ENCODE assay signal across 23 cellular contexts in the genomic region with DNA sequence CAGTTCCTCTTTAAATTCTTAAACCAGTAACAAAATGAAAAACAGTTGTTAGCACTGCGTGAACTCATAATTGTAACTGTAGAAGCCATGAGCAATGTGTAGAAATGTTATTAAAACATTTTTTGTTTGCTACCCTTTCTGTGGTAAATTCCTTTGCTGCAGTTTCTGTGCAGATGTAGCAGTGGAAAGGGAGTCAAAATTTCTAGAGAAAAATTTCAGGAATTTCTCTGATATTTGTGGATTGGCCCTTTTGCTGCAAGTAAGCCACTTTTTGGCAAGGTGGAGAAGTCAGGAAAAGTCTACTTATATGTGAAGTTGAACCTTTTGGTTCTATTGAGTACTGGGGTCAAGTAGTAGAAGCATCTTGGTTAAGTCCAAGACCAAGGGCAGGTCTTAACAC. TPM values are rescaled to one million over a fixed set of nuclear protein-coding genes. Genes with fewer than 3 reads are reported as not detected.
DNase-seq lines count a peak whose midpoint lies in the region; ATAC-seq and TF ChIP-seq lines count a peak whose summit lies in the region.
"Had no signal": no experiment of that assay in that cellular context is flagged by ENCODE, and none has a peak within 500 bp of the region (broad histone marks: within the 10 kb centered on the region; RNA-seq: fewer than 3 reads in every experiment).

No MANE protein-coding gene starts in this region.

- no peak overlapping the region for H4K8ac ChIP-seq in IMR-90 (ENCODE audit: low read depth in 2 of 2, low read length in 2 of 2)

- H3K27me3 ChIP-seq in IMR-90 (ENCODE audit: control insufficient read depth, insufficient read depth, low read length) (no peaks in the 10 kb centered on the region), left ventricle myocardium inferior (ENCODE audit: low read depth) (no peaks in the 10 kb centered on the region)
- H3K27me3 ChIP-seq: hepatocyte, spleen had no signal

- no peak overlapping the region for H3K4me3 ChIP-seq in AG09309 (ENCODE audit: control insufficient read depth, low read depth, low read length)
- no peak overlapping the region for H3K4me3 ChIP-seq in IMR-90 (ENCODE audit: insufficient read depth, low read depth, low read length)
- H3K4me3 ChIP-seq in left ventricle myocardium inferior = no peak overlapping the region
- H3K4me3 ChIP-seq: hepatocyte, lung, psoas muscle, spleen had no signal

- H2AFZ ChIP-seq in IMR-90 (replicated peaks; ENCODE audit: low read length, poor library complexity) = no peak overlapping the region
- H2AFZ ChIP-seq: hepatocyte had no signal

- H3K27ac ChIP-seq in IMR-90 (ENCODE audit: insufficient read depth, low read length) = no peak overlapping the region
- H3K27ac ChIP-seq in left ventricle myocardium inferior (replicated peaks) = no peak overlapping the region
- H3K27ac ChIP-seq: hepatocyte, KMS-11, psoas muscle, spleen had no signal

- no peak overlapping the region for H3K18ac ChIP-seq in IMR-90 (ENCODE audit: low read depth, low read length)

- DNase-seq in AG09309 (ENCODE audit: low read depth) = peak; percentile 68
- peak; percentile 35 for DNase-seq in IMR-90
- peak; percentile 76 for DNase-seq in dedifferentiated amniotic fluid mesenchymal stem cell (ENCODE audit: extremely low spot score)
- no peak for DNase-seq in mesothelial cell of epicardium (ENCODE audit: low spot score in 2 of 2, unreplicated experiment in 2 of 2)
- no peak for DNase-seq in NCI-H2227 treated with DMSO at 0.1 percent for 48 hours (lab: John Stamatoyannopoulos, UW)
- no peak for DNase-seq in effector CD4-positive, alpha-beta T cell
- no peak for DNase-seq in left ventricle myocardium inferior
- DNase-seq: activated CD4-positive, alpha-beta T cell treated with anti-CD3 and anti-CD28 coated beads for 48 hours; CD8-positive, alpha-beta T cell; DMS53; effector CD8-positive, alpha-beta T cell; islet precursor cell; NCI-H1048; NCI-H2081 treated with DMSO at 0.1 percent for 48 hours; NCI-H510A; spleen; SW 1271 had no signal

- H3K4me3 Mint-ChIP-seq in mesothelial cell of epicardium = no peak overlapping the region
- H3K4me3 Mint-ChIP-seq: CD8-positive, alpha-beta T cell; natural killer cell treated with Interleukin-12 subunit alpha and Interleukin-12 subunit beta and Interleukin-15 and Interleukin-18, amount 100 ng/mL, for 72 hours had no signal

- H2AK9ac ChIP-seq in IMR-90 (replicated peaks; ENCODE audit: low read depth, low read length, poor library complexity) = no peak overlapping the region

- no peak overlapping the region for H2BK20ac ChIP-seq in IMR-90 (ENCODE audit: low read depth, low read length)

- no peak overlapping the region for H2BK15ac ChIP-seq in IMR-90 (ENCODE audit: low read depth, low read length)

- H3K36me3 Mint-ChIP-seq in mesothelial cell of epicardium = peaks cover 16% of the 10 kb centered on the region
- H3K36me3 Mint-ChIP-seq: CD8-positive, alpha-beta T cell; natural killer cell treated with Interleukin-12 subunit alpha and Interleukin-12 subunit beta and Interleukin-15 and Interleukin-18, amount 100 ng/mL, for 72 hours had no signal

- H3K27me3 Mint-ChIP-seq in mesothelial cell of epicardium (ENCODE audit: low read depth) = no peaks in the 10 kb centered on the region
- H3K27me3 Mint-ChIP-seq: natural killer cell treated with Interleukin-12 subunit alpha and Interleukin-12 subunit beta and Interleukin-15 and Interleukin-18, amount 100 ng/mL, for 72 hours had no signal

- peaks cover 25 to 63% of the 10 kb centered on the region in 2 experiments for H3K79me1 ChIP-seq in IMR-90 (ENCODE audit: low read depth in 1 of 2, low read length in 2 of 2)

- WGBS in IMR-90 (ENCODE audit: extremely low coverage in 2 of 2, insufficient read length in 1 of 2), 2 experiments = no CpG with 5 or more reads among the region's 1 CpG

- peak; percentile 85 for ATAC-seq in IMR-90 (ENCODE audit: low read depth)
- no peak for ATAC-seq in GM19467 (IDR thresholded peaks at IDR 0.05; ENCODE audit: unreplicated experiment)
- ATAC-seq: CD8-positive, alpha-beta T cell; natural killer cell treated with Interleukin-12 subunit alpha and Interleukin-12 subunit beta and Interleukin-15 and Interleukin-18, amount 100 ng/mL, for 72 hours had no signal

- peak overlapping the region; percentile 22; the same call in 1 of the 2 replicates for H3K4me2 ChIP-seq in IMR-90 (ENCODE audit: low read depth, low read length)
- H3K4me2 ChIP-seq: hepatocyte, KMS-11 had no signal

- no peaks in the 10 kb centered on the region for H3K36me3 ChIP-seq in IMR-90 (ENCODE audit: control insufficient read depth, insufficient read depth, low read length)
- no peaks in the 10 kb centered on the region for H3K36me3 ChIP-seq in left ventricle myocardium inferior
- H3K36me3 ChIP-seq: spleen had no signal

- no peak overlapping the region for H2BK5ac ChIP-seq in IMR-90 (ENCODE audit: low read depth, low read length, poor library complexity, severe bottlenecking)

- H3K9me3 ChIP-seq in IMR-90 (ENCODE audit: control insufficient read depth, insufficient read depth, low read length) = no peaks in the 10 kb centered on the region
- H3K9me3 ChIP-seq in left ventricle myocardium inferior (replicated peaks) = no peaks in the 10 kb centered on the region
- H3K9me3 ChIP-seq: psoas muscle, spleen had no signal

- CTCF ChIA-PET in IMR-90 (lab: Yijun Ruan, JAX) = no interaction called here

- peak overlapping the region; percentile 55 for H3K27ac Mint-ChIP-seq in mesothelial cell of epicardium
- H3K27ac Mint-ChIP-seq: CD8-positive, alpha-beta T cell; natural killer cell treated with Interleukin-12 subunit alpha and Interleukin-12 subunit beta and Interleukin-15 and Interleukin-18, amount 100 ng/mL, for 72 hours had no signal

- peaks cover 6% of the 10 kb centered on the region; the same call in 1 of the 2 replicates for H4K20me1 ChIP-seq in IMR-90 (ENCODE audit: insufficient read depth, low read length)

- POLR2A ChIA-PET in IMR-90 (lab: Charles Lee; ENCODE audit: unreplicated experiment) = no interaction called here

- dilution Hi-C loops in IMR-90 (cut with HindIII; ENCODE audit: low sequenced_read_pairs, unreplicated experiment) = no loop called here

- intact Hi-C loops in IMR-90 (cut with micrococcal nuclease) (loop anchor here (5.0 kb wide), 1 partner anchor 297 kb away; no protein-coding TSS in a partner anchor), left ventricle myocardium inferior (cut with micrococcal nuclease) (no loop called here)

- H3K23ac ChIP-seq in IMR-90 (ENCODE audit: low read depth, low read length) = no peak overlapping the region

- in situ Hi-C loops in IMR-90 (cut with MboI; ENCODE audit: low sequenced_read_pairs) = loop anchor here (25.0 kb wide), 1 partner anchor 798 kb away; no protein-coding TSS in a partner anchor

- BruUV-seq in IMR-90 (replicated peaks; lab: Mats Ljungman, UMichigan) = no TSS peak

- H3K9ac ChIP-seq in IMR-90 (ENCODE audit: low read depth, low read length) = no peak overlapping the region
- H3K9ac ChIP-seq: KMS-11 had no signal

- peaks cover 62% of the 10 kb centered on the region for H3K4me1 Mint-ChIP-seq in mesothelial cell of epicardium

- H3K9me1 ChIP-seq in IMR-90 (ENCODE audit: insufficient read depth, low read length) = peaks cover 4% of the 10 kb centered on the region; the same call in 1 of the 2 replicates

- H3K9me3 Mint-ChIP-seq in mesothelial cell of epicardium = no peaks in the 10 kb centered on the region
- H3K9me3 Mint-ChIP-seq: CD8-positive, alpha-beta T cell had no signal

- H3K14ac ChIP-seq in IMR-90 (replicated peaks; ENCODE audit: low read depth, low read length) = no peak overlapping the region

- TF ChIP-seq RAD21 in IMR-90 (IDR thresholded peaks at IDR 0.05; ENCODE audit: low read length) = no peak

- TF ChIP-seq CTCF in AG09309 (IDR thresholded peaks at IDR 0.05; ENCODE audit: control insufficient read depth, insufficient read depth, low read depth, low read length, missing control alignments) = no peak
- no peak for TF ChIP-seq CTCF in IMR-90 (conservative IDR thresholded peaks at IDR 0.05; ENCODE audit: low read depth, low read length)
- TF ChIP-seq CTCF in mesothelial cell of epicardium (IDR thresholded peaks at IDR 0.05; ENCODE audit: unreplicated experiment) = no peak
- TF ChIP-seq CTCF in left ventricle myocardium inferior (IDR thresholded peaks at IDR 0.05; ENCODE audit: borderline replicate concordance) = no peak

- no peak for TF ChIP-seq POLR2A in IMR-90 (IDR thresholded peaks at IDR 0.05; ENCODE audit: low read depth, low read length)

- no peak overlapping the region for H3K4ac ChIP-seq in IMR-90 (ENCODE audit: low read depth, low read length)

- no peak overlapping the region for H3K56ac ChIP-seq in IMR-90 (ENCODE audit: extremely low read depth, insufficient read depth, low read length)

- no peak overlapping the region for H2AK5ac ChIP-seq in IMR-90 (ENCODE audit: low read depth, low read length)

- no peak overlapping the region for H4K91ac ChIP-seq in IMR-90 (ENCODE audit: insufficient read depth, low read depth, low read length)

- H2BK120ac ChIP-seq in IMR-90 (ENCODE audit: low read depth, low read length) = no peak overlapping the region

- H3K4me1 ChIP-seq in IMR-90 (ENCODE audit: control insufficient read depth, insufficient read depth, low read length) (peaks cover 10% of the 10 kb centered on the region), left ventricle myocardium inferior (peaks cover 60% of the 10 kb centered on the region)
- H3K4me1 ChIP-seq: psoas muscle, spleen had no signal

- H4K5ac ChIP-seq in IMR-90 (ENCODE audit: low read depth, low read length) = peak overlapping the region; percentile 23; the same call in 1 of the 2 replicates

TF ChIP-seq in IMR-90, 13 proteins besides CTCF, POLR2A, EP300 and RAD21 (continues in another document):
- TF ChIP-seq, protein P1, sequence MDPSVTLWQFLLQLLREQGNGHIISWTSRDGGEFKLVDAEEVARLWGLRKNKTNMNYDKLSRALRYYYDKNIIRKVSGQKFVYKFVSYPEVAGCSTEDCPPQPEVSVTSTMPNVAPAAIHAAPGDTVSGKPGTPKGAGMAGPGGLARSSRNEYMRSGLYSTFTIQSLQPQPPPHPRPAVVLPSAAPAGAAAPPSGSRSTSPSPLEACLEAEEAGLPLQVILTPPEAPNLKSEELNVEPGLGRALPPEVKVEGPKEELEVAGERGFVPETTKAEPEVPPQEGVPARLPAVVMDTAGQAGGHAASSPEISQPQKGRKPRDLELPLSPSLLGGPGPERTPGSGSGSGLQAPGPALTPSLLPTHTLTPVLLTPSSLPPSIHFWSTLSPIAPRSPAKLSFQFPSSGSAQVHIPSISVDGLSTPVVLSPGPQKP (IDR thresholded peaks at IDR 0.05; ENCODE audit: borderline replicate concordance, low read depth, low read length) = no peak
- no peak for TF ChIP-seq NFE2L2 (IDR thresholded peaks at IDR 0.05; ENCODE audit: low read depth, low read length)

RNA-seq across cellular contexts. Expression of a gene that starts 10.1 kb away (rescaled TPM):
- total RNA-seq in IMR-90 (2012; rRNA removed) = 4.1 and 4.4 TPM in 2 replicates
- polyA plus RNA-seq in IMR-90 (2012; rRNA removed) = 10.2 and 11.2 TPM in 2 replicates
- 8.3 and 11.5 TPM in 2 replicates for polyA plus RNA-seq in IMR-90 (2012; cell fraction: cytosol; rRNA removed)
- polyA plus RNA-seq in IMR-90 (2012; cell fraction: nucleus; rRNA removed; ENCODE audit: low replicate concordance) = 35.0 and 54.6 TPM in 2 replicates
- total RNA-seq in mesothelial cell of epicardium = 68.8 to 70.7 TPM (median 70.0 TPM) in 3 replicates
- 27.7 TPM for total RNA-seq in left ventricle myocardium inferior
- total RNA-seq: CD8-positive, alpha-beta T cell; natural killer cell treated with Interleukin-12 subunit alpha and Interleukin-12 subunit beta and Interleukin-15 and Interleukin-18, amount 100 ng/mL, for 72 hours had no signal

Comparison
In these comparisons a context has a peak if more than half of its experiments do, and no peak if none do; other contexts are left out.
1. DNase-seq: peak in AG09309 (single experiment), IMR-90 (single experiment) and dedifferentiated amniotic fluid mesenchymal stem cell (single experiment); none in mesothelial cell of epicardium (0 of 2), NCI-H2227 treated with DMSO at 0.1 percent for 48 hours (single experiment), effector CD4-positive, alpha-beta T cell (single experiment) and left ventricle myocardium inferior (single experiment).